ENCODE assay signal across 1 cellular context in genomic region chr2:152161598-152161997, GRCh38.
TF ChIP-seq lines count a peak whose summit lies in the region.

No MANE protein-coding gene starts in this region.

TF ChIP-seq in GM12878, 131 proteins besides CTCF, POLR2A, EP300 and RAD21 (continued from another document):
- TF ChIP-seq MTA3 (IDR thresholded peaks at IDR 0.05; ENCODE audit: borderline replicate concordance, low read length), result no peak
- no peak for TF ChIP-seq POU2F2 (IDR thresholded peaks at IDR 0.05; ENCODE audit: borderline replicate concordance, low read depth, low read length)
- TF ChIP-seq PML (IDR thresholded peaks at IDR 0.05; ENCODE audit: low read length), result no peak
- TF ChIP-seq ZNF217 (IDR thresholded peaks at IDR 0.05), result no peak
- peak; percentile 31; the same call in 1 of the 2 replicates for TF ChIP-seq ZNF384 (IDR thresholded peaks at IDR 0.05; ENCODE audit: borderline replicate concordance, low read depth, low read length)
